Comparison of ENCODE assay signal across 21 cellular contexts in the genomic region with DNA sequence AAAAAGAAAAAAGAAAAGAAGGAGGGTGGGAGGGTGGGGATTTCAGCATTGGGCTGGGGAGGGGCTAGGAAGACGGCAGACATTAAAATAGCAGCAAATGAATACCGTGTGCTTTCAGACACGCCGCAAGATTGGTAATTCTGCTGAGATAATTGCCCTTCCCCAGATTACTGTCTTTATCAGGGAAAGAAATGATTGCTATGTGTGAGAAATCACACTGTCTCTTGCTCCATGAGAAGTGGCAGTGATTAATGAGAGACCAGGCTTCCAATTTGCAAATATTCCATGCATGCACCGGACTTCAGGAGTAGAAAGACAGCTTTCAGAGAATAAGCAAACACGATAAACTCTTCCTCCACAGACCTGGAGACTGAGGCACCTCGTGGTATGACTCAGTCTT. TPM values are rescaled to one million over a fixed set of nuclear protein-coding genes. Genes with fewer than 3 reads are reported as not detected.
DNase-seq lines count a peak whose midpoint lies in the region; ATAC-seq lines count a peak whose summit lies in the region.
"Had no signal": no experiment of that assay in that cellular context is flagged by ENCODE, and none has a peak within 500 bp of the region (broad histone marks: within the 10 kb centered on the region; RNA-seq: fewer than 3 reads in every experiment).

No MANE protein-coding gene starts in this region.

- H3K9me3 ChIP-seq in right cardiac atrium (ENCODE audit: control insufficient read depth, low read length), result no peaks in the 10 kb centered on the region
- H3K9me3 ChIP-seq in trophoblast cell (ENCODE audit: insufficient read depth, low read depth, low read length), result peaks cover 2% of the 10 kb centered on the region
- H3K9me3 ChIP-seq: HAP-1 had no signal

- H2BK12ac ChIP-seq in trophoblast cell (ENCODE audit: low read length), result no peak overlapping the region

- H3K36me3 Mint-ChIP-seq in activated T-cell treated with anti-CD3 and anti-CD28 coated beads, Interleukin-2, amount 50 U/mL, for 4 hours (ENCODE audit: insufficient read depth), result no peaks in the 10 kb centered on the region
- H3K36me3 Mint-ChIP-seq: CD4-positive, alpha-beta memory T cell had no signal

- H3K14ac ChIP-seq in trophoblast cell (ENCODE audit: low read length), result no peak overlapping the region

- intact Hi-C loops in right cardiac atrium (cut with DNase I) (no loop called here), cardiac septum (cut with DNase I) (loop anchor here (5.0 kb wide), 1 partner anchor 41 kb away; no protein-coding TSS in a partner anchor)

- no peak overlapping the region for H3K4me3 ChIP-seq in right cardiac atrium (ENCODE audit: low read length)
- H3K4me3 ChIP-seq in trophoblast cell (ENCODE audit: low read depth, low read length), result no peak overlapping the region
- H3K4me3 ChIP-seq: GM23338, HAP-1 had no signal

- no peaks in the 10 kb centered on the region for H3K79me2 ChIP-seq in trophoblast cell (ENCODE audit: control insufficient read depth, insufficient read depth, low read length, poor library complexity)

- ATAC-seq in right cardiac atrium, result peak; percentile 63 to 67
- no peak for ATAC-seq in activated T-cell treated with anti-CD3 and anti-CD28 coated beads, Interleukin-2, amount 50 U/mL, for 4 hours
- ATAC-seq: GM23338 had no signal

- no peak overlapping the region for H4K8ac ChIP-seq in trophoblast cell (ENCODE audit: low read depth, low read length)

- H3K4me1 ChIP-seq in right cardiac atrium (ENCODE audit: control insufficient read depth, insufficient read depth, low read length) (peaks cover 12% of the 10 kb centered on the region), trophoblast cell (ENCODE audit: control insufficient read depth in 1 of 2, insufficient read depth in 2 of 2, low read length in 2 of 2) (peaks cover 0 to 4% of the 10 kb centered on the region in 2 experiments)
- H3K4me1 ChIP-seq: HAP-1 had no signal

- H3K18ac ChIP-seq in trophoblast cell (ENCODE audit: low read length), result no peak overlapping the region

- H2AK5ac ChIP-seq in trophoblast cell (ENCODE audit: low read length), result no peak overlapping the region

- H2BK120ac ChIP-seq in trophoblast cell (ENCODE audit: insufficient read depth, low read length, poor library complexity), result no peak overlapping the region

- no peak overlapping the region for H3K9ac ChIP-seq in trophoblast cell (ENCODE audit: low read length)

- H4K91ac ChIP-seq in trophoblast cell (ENCODE audit: low read depth, low read length), result no peak overlapping the region

- no peak overlapping the region for H3K4me2 ChIP-seq in trophoblast cell (ENCODE audit: low read length)
- H3K4me2 ChIP-seq: GM23338 had no signal

- H3K4me3 Mint-ChIP-seq in activated T-cell treated with anti-CD3 and anti-CD28 coated beads, Interleukin-2, amount 50 U/mL, for 4 hours, result no peak overlapping the region
- H3K4me3 Mint-ChIP-seq: CD4-positive, alpha-beta memory T cell; GM23338; HFFc6 had no signal

- no peak overlapping the region for H4K12ac ChIP-seq in trophoblast cell (ENCODE audit: low read depth, low read length)

- no peaks in the 10 kb centered on the region for H3K36me3 ChIP-seq in trophoblast cell (ENCODE audit: control insufficient read depth in 1 of 2, insufficient read depth in 2 of 2, low read length in 2 of 2)
- H3K36me3 ChIP-seq: HAP-1 had no signal

- no peak overlapping the region for H2BK5ac ChIP-seq in trophoblast cell (ENCODE audit: low read depth, low read length, poor library complexity)

- no peak overlapping the region for H3K23ac ChIP-seq in trophoblast cell (ENCODE audit: low read length)

- DNase-seq in right cardiac atrium, result no peak
- DNase-seq in cardiac septum (ENCODE audit: low spot score), result no peak
- peak; percentile 57 for DNase-seq in NCI-H69 (lab: John Stamatoyannopoulos, UW)
- DNase-seq in trophoblast cell, result peak; percentile 73 to 91
- no peak for DNase-seq in NCI-H526 (lab: John Stamatoyannopoulos, UW)
- DNase-seq in activated T-cell treated with anti-CD3 and anti-CD28 coated beads, Interleukin-2, amount 50 U/mL, for 4 hours, result no peak
- DNase-seq: C1 segment of cervical spinal cord; Calu3; CD4-positive, alpha-beta memory T cell; COR-L47; DMS53; DMS79 treated with DMSO at 0.1 percent for 48 hours; GF-D8; HFFc6 had no signal

- peaks cover 9% of the 10 kb centered on the region for H3K27me3 Mint-ChIP-seq in activated T-cell treated with anti-CD3 and anti-CD28 coated beads, Interleukin-2, amount 50 U/mL, for 4 hours (ENCODE audit: low read depth)

- H3K27me3 ChIP-seq in right cardiac atrium (ENCODE audit: control insufficient read depth, insufficient read depth), result no peaks in the 10 kb centered on the region
- H3K27me3 ChIP-seq in trophoblast cell (ENCODE audit: insufficient read depth, low read length), result no peaks in the 10 kb centered on the region

- H3K27ac ChIP-seq in right cardiac atrium (ENCODE audit: low read length), result peak overlapping the region; percentile 61
- no peak overlapping the region for H3K27ac ChIP-seq in trophoblast cell (ENCODE audit: low read depth, low read length)

- no peak overlapping the region for H3K4ac ChIP-seq in trophoblast cell (ENCODE audit: low read depth, low read length)

- 48% methylated on average over 7 of the region's 7 CpGs for WGBS in right cardiac atrium
- WGBS in trophoblast cell (ENCODE audit: extremely low coverage, insufficient coverage, insufficient read length), result no CpG with 5 or more reads among the region's 7 CpGs

- H3K9me3 Mint-ChIP-seq in activated T-cell treated with anti-CD3 and anti-CD28 coated beads, Interleukin-2, amount 50 U/mL, for 4 hours, result no peaks in the 10 kb centered on the region
- H3K9me3 Mint-ChIP-seq: CD4-positive, alpha-beta memory T cell; GM23338; HFFc6 had no signal

- H3K79me1 ChIP-seq in trophoblast cell (ENCODE audit: low read length), result no peaks in the 10 kb centered on the region

- no peaks in the 10 kb centered on the region for H3K4me1 Mint-ChIP-seq in activated T-cell treated with anti-CD3 and anti-CD28 coated beads, Interleukin-2, amount 50 U/mL, for 4 hours (ENCODE audit: low read depth)

- no peak overlapping the region for H2AFZ ChIP-seq in trophoblast cell (ENCODE audit: insufficient read depth, low read length, poor library complexity)
- H2AFZ ChIP-seq: GM23338 had no signal

RNA-seq across cellular contexts. Expression of a gene that starts 7.6 kb away (rescaled TPM):
- total RNA-seq in right cardiac atrium (100 to 1,000 TPM; 119 to 171 (median 134) TPM), cardiac septum (3.2 TPM)
- 77.6 TPM for polyA plus RNA-seq in right cardiac atrium
- not detected in 2 replicates for polyA plus RNA-seq in trophoblast cell (2013)
- total RNA-seq in activated T-cell treated with anti-CD3 and anti-CD28 coated beads, Interleukin-2, amount 50 U/mL, for 4 hours, result not detected
- total RNA-seq: A172; A673; Calu3; CD4-positive, alpha-beta memory T cell; Daoy; G401; HFFc6 had no signal
- polyA plus RNA-seq: BJ; CD4-positive, alpha-beta memory T cell had no signal

Comparison
In these comparisons a context has a peak if more than half of its experiments do, and no peak if none do; other contexts are left out.
1. RNA of a gene that starts 7.6 kb away (total RNA-seq): 119 to 171 TPM in right cardiac atrium; 3.2 TPM in cardiac septum (single experiment) and not detected in activated T-cell treated with anti-CD3 and anti-CD28 coated beads, Interleukin-2, amount 50 U/mL, for 4 hours; every median in the first group is over 10 times any median in the second.
2. ATAC-seq: peak in right cardiac atrium (2 of 2); none in activated T-cell treated with anti-CD3 and anti-CD28 coated beads, Interleukin-2, amount 50 U/mL, for 4 hours (0 of 2).
3. DNase-seq: peak in NCI-H69 (single experiment) and trophoblast cell (2 of 2); none in right cardiac atrium (0 of 3), cardiac septum (single experiment), NCI-H526 (0 of 2) and activated T-cell treated with anti-CD3 and anti-CD28 coated beads, Interleukin-2, amount 50 U/mL, for 4 hours (single experiment).